Comparison of ENCODE assay signal across 1 cellular context in genomic region chr13:73671011-73671410, GRCh38.
TF ChIP-seq lines count a peak whose summit lies in the region.

No MANE protein-coding gene starts in this region.

TF ChIP-seq in GM12878, 131 proteins besides CTCF, POLR2A, EP300 and RAD21 (continued from another document):
- TF ChIP-seq ZNF207 (IDR thresholded peaks at IDR 0.05; ENCODE audit: borderline replicate concordance) (no peak), CHD4 (IDR thresholded peaks at IDR 0.05) (no peak), RFX5 (IDR thresholded peaks at IDR 0.05; ENCODE audit: low read depth, low read length) (no peak), ATF2 (IDR thresholded peaks at IDR 0.05; ENCODE audit: low read length) (no peak), DPF2 (IDR thresholded peaks at IDR 0.05) (no peak), RUNX3 (IDR thresholded peaks at IDR 0.05; ENCODE audit: low read length) (no peak), SUZ12 (IDR thresholded peaks at IDR 0.05; ENCODE audit: unreplicated experiment) (no peak), NR2F1 (conservative IDR thresholded peaks at IDR 0.05) (no peak), STAT1 (conservative IDR thresholded peaks at IDR 0.05) (no peak), MTA3 (IDR thresholded peaks at IDR 0.05; ENCODE audit: borderline replicate concordance, low read length) (no peak), NFIC (IDR thresholded peaks at IDR 0.05; ENCODE audit: low read depth, low read length) (no peak), E2F4 (IDR thresholded peaks at IDR 0.05; ENCODE audit: low read depth, low read length) (no peak), ZNF384 (IDR thresholded peaks at IDR 0.05; ENCODE audit: borderline replicate concordance, low read depth, low read length) (no peak), CEBPB (IDR thresholded peaks at IDR 0.05; ENCODE audit: borderline replicate concordance in 1 of 2, low read depth in 2 of 2, low read length in 2 of 2) (no peak), RAD51 (IDR thresholded peaks at IDR 0.05) (no peak), USF2 (IDR thresholded peaks at IDR 0.05; ENCODE audit: borderline replicate concordance, low read depth, low read length) (no peak), MTA2 (IDR thresholded peaks at IDR 0.05; ENCODE audit: low read depth) (no peak)
